ENCODE assay signal across 7 cellular contexts in the genomic region with DNA sequence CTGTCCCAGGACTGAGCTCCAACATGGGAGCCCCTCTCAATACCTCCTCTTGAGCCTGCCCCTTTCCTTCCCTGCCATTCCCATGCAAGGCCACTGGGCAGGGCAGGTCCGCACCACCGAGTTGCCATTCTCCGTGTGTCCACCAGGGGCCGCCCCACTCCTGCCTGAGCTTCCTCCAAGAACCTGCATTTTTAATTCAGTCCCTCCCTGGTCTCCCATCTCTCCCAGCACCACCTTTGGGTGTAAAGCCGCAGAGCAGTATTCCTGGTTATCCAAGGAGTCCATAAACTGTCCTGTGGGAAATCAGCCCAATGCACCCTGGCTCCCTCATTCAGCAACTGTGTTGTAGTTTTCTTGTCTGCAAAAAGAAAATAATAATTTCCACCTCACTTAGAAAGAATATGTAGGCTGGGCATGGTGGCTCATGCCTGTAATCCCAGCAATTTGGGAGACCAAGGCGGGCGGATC. TPM values are rescaled to one million over a fixed set of nuclear protein-coding genes. Genes with fewer than 3 reads are reported as not detected.
DNase-seq lines count a peak whose midpoint lies in the region; FAIRE-seq and TF ChIP-seq lines count a peak whose summit lies in the region.

No MANE protein-coding gene starts in this region.

- peak; percentile 81 for DNase-seq in GM18507 (ENCODE audit: extremely low spot score, insufficient read length, low read depth)
- DNase-seq in MV-4-11 (lab: John Stamatoyannopoulos, UW): peak; percentile 67
- peak; percentile 85 for DNase-seq in SIG-M5 treated with dmso at 0.1 percent for 504 hours (lab: John Stamatoyannopoulos, UW; ENCODE audit: unreplicated experiment)
- DNase-seq in activated T-helper 9 cell treated with anti-CD3 and anti-CD28 coated beads, Interleukin-2, amount 50 U/mL, for 16 hours (ENCODE audit: low read depth): peak; percentile 67
- DNase-seq in fibroblast of villous mesenchyme (ENCODE audit: low read depth): peak; percentile 86
- DNase-seq in non-pigmented ciliary epithelial cell (ENCODE audit: low read depth): peak; percentile 38
- peak; percentile 93 for DNase-seq in superior temporal gyrus (ENCODE audit: extremely low spot score)

- FAIRE-seq in GM18507 (lab: Jason Lieb, UNC): peak; percentile 85

- TF ChIP-seq CTCF in fibroblast of villous mesenchyme (IDR thresholded peaks at IDR 0.05; ENCODE audit: insufficient read depth, low read depth, low read length): peak; percentile 97

- no peak overlapping the region for H3K4me3 ChIP-seq in fibroblast of villous mesenchyme (ENCODE audit: low read depth, low read length)

RNA-seq across cellular contexts. Expression of a gene that starts 15.9 kb away (rescaled TPM):
- total RNA-seq in fibroblast of villous mesenchyme: not detected in 2 replicates

RNA-seq across cellular contexts. Expression of a gene that starts 52.2 kb away (rescaled TPM):
- under 0.01 TPM in 2 replicates for total RNA-seq in fibroblast of villous mesenchyme

Comparison
In these comparisons a context has a peak if more than half of its experiments do, and no peak if none do; other contexts are left out.
1. DNase-seq: peak in every context shown above with its lines; median percentile 93 in superior temporal gyrus; 86 in fibroblast of villous mesenchyme; 85 in SIG-M5 treated with dmso at 0.1 percent for 504 hours; 81 in GM18507; 67 in MV-4-11; 67 in activated T-helper 9 cell treated with anti-CD3 and anti-CD28 coated beads, Interleukin-2, amount 50 U/mL, for 16 hours; 38 in non-pigmented ciliary epithelial cell.